Comparison of ENCODE assay signal across 12 cellular contexts in the genomic region with DNA sequence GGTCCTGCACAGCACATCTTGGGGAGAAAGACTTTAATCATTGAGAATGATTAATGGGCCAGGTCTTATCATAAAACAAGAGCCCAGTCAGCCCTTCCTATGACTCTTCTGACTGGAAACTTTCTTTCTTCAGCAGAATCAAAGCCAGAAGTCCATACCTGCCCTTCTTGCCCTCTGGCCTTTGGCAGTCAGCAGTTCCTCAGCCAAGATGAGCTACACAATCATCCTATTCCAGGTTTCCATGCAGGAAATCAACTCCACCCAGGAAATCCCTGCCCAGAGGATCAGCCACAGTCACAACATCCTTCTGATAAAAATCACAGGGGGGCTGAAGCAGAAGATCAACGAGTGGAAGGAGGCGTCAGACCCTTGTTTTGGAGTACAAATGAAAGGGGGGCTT. TPM values are rescaled to one million over a fixed set of nuclear protein-coding genes. Genes with fewer than 3 reads are reported as not detected.
A peak's percentile ranks its signal among the peaks of the same experiment; 100 is the strongest.
DNase-seq lines count a peak whose midpoint lies in the region; ATAC-seq and TF ChIP-seq lines count a peak whose summit lies in the region.
"Had no signal": no experiment of that assay in that cellular context is flagged by ENCODE, and none has a peak within 500 bp of the region (broad histone marks: within the 10 kb centered on the region; RNA-seq: fewer than 3 reads in every experiment).

No MANE protein-coding gene starts in this region.

- DNase-seq in Calu3: no peak
- DNase-seq in T-helper 17 cell: no peak
- no peak for DNase-seq in effector memory CD8-positive, alpha-beta T cell
- peak; percentile 48 for DNase-seq in osteocyte (ENCODE audit: extremely low spot score, unreplicated experiment)
- DNase-seq in GM20000 (ENCODE audit: low spot score): no peak
- no peak for DNase-seq in dorsolateral prefrontal cortex
- DNase-seq in posterior cingulate gyrus: no peak
- DNase-seq: foreskin fibroblast, sigmoid colon, testis had no signal

- CTCF ChIA-PET in Calu3 (lab: Charles Lee): interaction anchor here (0.7 to 3.0 kb wide), 6 partner anchors 32 to 291 kb away, joined by 3 to 32 read pairs (median 3); a partner anchor contains a TSS

- intact Hi-C loops in Calu3 (cut with micrococcal nuclease; ENCODE audit: unreplicated experiment) (no loop called here), dorsolateral prefrontal cortex (cut with DNase I) (no loop called here), posterior cingulate gyrus (cut with DNase I) (no loop called here)

- H3K4me3 ChIP-seq in dorsolateral prefrontal cortex: no peak overlapping the region
- H3K4me3 ChIP-seq: coronary artery, sigmoid colon, testis had no signal

- H3K27me3 ChIP-seq in dorsolateral prefrontal cortex: no peaks in the 10 kb centered on the region
- H3K27me3 ChIP-seq: sigmoid colon, testis had no signal

- no TSS peak for BruUV-seq in Calu3 (replicated peaks; lab: Mats Ljungman, UMichigan)

- H3K27ac ChIP-seq in dorsolateral prefrontal cortex: peak overlapping the region in 6 of 59 donors; percentile 1 to 81 (median 19)
- H3K27ac ChIP-seq: sigmoid colon had no signal

- no peaks in the 10 kb centered on the region for H3K27me3 Mint-ChIP-seq in Calu3 (ENCODE audit: unreplicated experiment)
- H3K27me3 Mint-ChIP-seq in T-helper 17 cell: no peaks in the 10 kb centered on the region
- H3K27me3 Mint-ChIP-seq in effector memory CD8-positive, alpha-beta T cell: no peaks in the 10 kb centered on the region
- H3K27me3 Mint-ChIP-seq in osteocyte (ENCODE audit: unreplicated experiment): no peaks in the 10 kb centered on the region

- H3K27ac Mint-ChIP-seq in Calu3 (ENCODE audit: unreplicated experiment): peak overlapping the region; percentile 84
- peak overlapping the region; percentile 88 for H3K27ac Mint-ChIP-seq in T-helper 17 cell
- H3K27ac Mint-ChIP-seq in effector memory CD8-positive, alpha-beta T cell: peak overlapping the region; percentile 89
- no peak overlapping the region for H3K27ac Mint-ChIP-seq in osteocyte (ENCODE audit: unreplicated experiment)

- no peak for TF ChIP-seq CTCF in Calu3 (IDR thresholded peaks at IDR 0.05; ENCODE audit: unreplicated experiment)
- TF ChIP-seq CTCF in osteocyte (IDR thresholded peaks at IDR 0.05): no peak
- TF ChIP-seq CTCF in GM20000 (IDR thresholded peaks at IDR 0.05; ENCODE audit: extremely low read depth, missing control alignments): no peak
- TF ChIP-seq CTCF in dorsolateral prefrontal cortex (IDR thresholded peaks at IDR 0.05 in 54 of 56, conservative IDR thresholded peaks at IDR 0.05 in 2 of 56; ENCODE audit: low read depth in 1 of 56, partially characterized antibody in 56 of 56): no peak

- ATAC-seq in T-helper 17 cell (no peak), GM19328 (IDR thresholded peaks at IDR 0.05; ENCODE audit: unreplicated experiment) (no peak)
- ATAC-seq in effector memory CD8-positive, alpha-beta T cell (replicated peaks): no peak

- H3K36me3 Mint-ChIP-seq in Calu3 (ENCODE audit: insufficient read depth, unreplicated experiment): peaks cover 13% of the 10 kb centered on the region
- no peaks in the 10 kb centered on the region for H3K36me3 Mint-ChIP-seq in T-helper 17 cell (ENCODE audit: low read depth)
- peaks cover 5% of the 10 kb centered on the region for H3K36me3 Mint-ChIP-seq in effector memory CD8-positive, alpha-beta T cell (ENCODE audit: insufficient read depth)
- H3K36me3 Mint-ChIP-seq in osteocyte (ENCODE audit: unreplicated experiment): peaks cover 23% of the 10 kb centered on the region

- peak overlapping the region; percentile 57 for H3K4me3 Mint-ChIP-seq in Calu3 (ENCODE audit: low read depth, unreplicated experiment)
- H3K4me3 Mint-ChIP-seq in T-helper 17 cell: peak overlapping the region; percentile 57
- peak overlapping the region in 1 of 2 donors; percentile 69 for H3K4me3 Mint-ChIP-seq in effector memory CD8-positive, alpha-beta T cell
- no peak overlapping the region for H3K4me3 Mint-ChIP-seq in osteocyte (ENCODE audit: unreplicated experiment)

- no peaks in the 10 kb centered on the region for H3K9me3 ChIP-seq in T-helper 17 cell (ENCODE audit: control insufficient read depth, low read length, poor library complexity, severe bottlenecking)
- H3K9me3 ChIP-seq: sigmoid colon, testis had no signal

- H3K4me1 Mint-ChIP-seq in Calu3 (ENCODE audit: low read depth, unreplicated experiment) (peaks cover 29% of the 10 kb centered on the region), T-helper 17 cell (peaks cover 25% of the 10 kb centered on the region), osteocyte (ENCODE audit: unreplicated experiment) (no peaks in the 10 kb centered on the region)
- H3K4me1 Mint-ChIP-seq in effector memory CD8-positive, alpha-beta T cell (ENCODE audit: low read depth in 2 of 2): peaks cover 15 to 20% of the 10 kb centered on the region in 2 donors

- H3K9me3 Mint-ChIP-seq in Calu3 (ENCODE audit: low read depth, unreplicated experiment): no peaks in the 10 kb centered on the region
- H3K9me3 Mint-ChIP-seq in effector memory CD8-positive, alpha-beta T cell: no peaks in the 10 kb centered on the region
- no peaks in the 10 kb centered on the region for H3K9me3 Mint-ChIP-seq in osteocyte (ENCODE audit: unreplicated experiment)

RNA-seq across cellular contexts. Expression of a gene that starts 26.9 kb away (rescaled TPM):
- total RNA-seq in Calu3 (2022): 8.0 and 8.3 TPM in 2 replicates
- 10 to 100 TPM; 31.0 to 35.4 TPM for total RNA-seq in T-helper 17 cell
- total RNA-seq in osteocyte: 11.0 and 11.3 TPM in 2 replicates
- total RNA-seq in dorsolateral prefrontal cortex: 10 to 100 TPM; 15.7 to 37.4 (median 23.2) TPM

RNA-seq across cellular contexts. Expression of a gene that starts 33.4 kb away (rescaled TPM):
- total RNA-seq in Calu3 (2022) (28.2 and 30.2 TPM in 2 replicates), T-helper 17 cell (10 to 100 TPM; 13.4 to 17.0 TPM), osteocyte (20.2 and 26.4 TPM in 2 replicates), dorsolateral prefrontal cortex (10 to 100 TPM; 10.3 to 28.1 (median 17.3) TPM)

RNA-seq across cellular contexts. Expression of a gene that starts 44.5 kb away (rescaled TPM):
- not detected in 2 replicates for total RNA-seq in Calu3 (2022)
- not detected for total RNA-seq in T-helper 17 cell
- total RNA-seq in osteocyte: not detected in 2 replicates
- total RNA-seq in dorsolateral prefrontal cortex: under 1 TPM in 1 of 120 experiments, not detected in 119; 0.88 TPM
